In the genomic region with DNA sequence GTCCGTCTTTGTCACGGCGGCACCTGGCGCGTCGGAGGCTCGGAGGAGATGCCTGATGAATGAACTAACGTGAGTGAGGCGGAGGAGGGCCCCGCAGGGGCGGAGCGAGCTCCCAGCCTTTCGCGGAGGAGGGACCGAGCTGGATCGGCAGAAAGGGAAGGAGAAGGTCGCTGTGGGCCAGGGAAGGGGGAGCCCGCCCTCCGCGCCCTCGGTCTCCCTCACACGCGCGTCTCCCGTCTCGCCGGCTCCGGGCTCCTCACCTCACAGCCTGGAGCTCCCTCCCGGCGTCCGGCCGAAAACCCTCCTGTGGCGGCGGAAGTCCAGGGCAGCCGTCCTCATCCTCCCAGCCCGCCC, we compare ENCODE assay signal across 8 cellular contexts. TPM values are rescaled to one million over a fixed set of nuclear protein-coding genes. Genes with fewer than 3 reads are reported as not detected.
DNase-seq lines count a peak whose midpoint lies in the region; ATAC-seq and TF ChIP-seq lines count a peak whose summit lies in the region.

No MANE protein-coding gene starts in this region.

- peaks cover 2% of the 10 kb centered on the region for H3K36me3 Mint-ChIP-seq in IgD-negative memory B cell

- no peak overlapping the region for H2BK12ac ChIP-seq in neuronal stem cell (ENCODE audit: low read length)

- peak overlapping the region in 1 of 3 donors; percentile 94 for H3K27ac Mint-ChIP-seq in IgD-negative memory B cell

- peaks cover 0 to 5% of the 10 kb centered on the region in 2 donors for H3K9me3 ChIP-seq in neuronal stem cell (replicated peaks in 1 of 2; ENCODE audit: control insufficient read depth in 2 of 2, insufficient read depth in 1 of 2, low read depth in 1 of 2, low read length in 2 of 2)
- H3K9me3 ChIP-seq in testis = no peaks in the 10 kb centered on the region

- H4K8ac ChIP-seq in neuronal stem cell (ENCODE audit: low read depth, low read length) = no peak overlapping the region

- no peak for TF ChIP-seq POLR2A in testis (IDR thresholded peaks at IDR 0.05)

- peak overlapping the region; percentile 35 for H2BK5ac ChIP-seq in neuronal stem cell (ENCODE audit: low read length)

- H2BK15ac ChIP-seq in neuronal stem cell (ENCODE audit: low read length) = no peak overlapping the region

- intact Hi-C loops in testis (cut with DNase I; ENCODE audit: low total_unique reads) = no loop called here

- peaks cover 2 to 14% (median 5%) of the 10 kb centered on the region in 3 donors for H3K4me1 Mint-ChIP-seq in IgD-negative memory B cell

- H3K14ac ChIP-seq in neuronal stem cell (ENCODE audit: low read length) = peak overlapping the region; percentile 64

- no peak overlapping the region for H4K91ac ChIP-seq in neuronal stem cell (ENCODE audit: low read depth, low read length, poor library complexity)

- no peaks in the 10 kb centered on the region for H3K4me1 ChIP-seq in foreskin keratinocyte
- H3K4me1 ChIP-seq in neuronal stem cell (ENCODE audit: control insufficient read depth in 2 of 2, insufficient read depth in 1 of 2, low read depth in 1 of 2, low read length in 2 of 2) = peaks cover 20 to 30% of the 10 kb centered on the region in 2 donors
- peaks cover 43% of the 10 kb centered on the region for H3K4me1 ChIP-seq in testis

- H3K27ac ChIP-seq in foreskin keratinocyte (peak overlapping the region; percentile 68), neuronal stem cell (replicated peaks; ENCODE audit: low read length) (peak overlapping the region; percentile 71), testis (peak overlapping the region; percentile 87 to 90)

- H2BK120ac ChIP-seq in neuronal stem cell (ENCODE audit: low read depth, low read length) = no peak overlapping the region

- H3K18ac ChIP-seq in neuronal stem cell (ENCODE audit: low read length) = peak overlapping the region; percentile 95

- peak overlapping the region; percentile 76 for H3K4me2 ChIP-seq in neuronal stem cell (ENCODE audit: insufficient read depth, low read length, poor library complexity, severe bottlenecking)

- H3K36me3 ChIP-seq in neuronal stem cell (replicated peaks in 1 of 2; ENCODE audit: control insufficient read depth in 2 of 2, insufficient read depth in 2 of 2, low read length in 2 of 2) (peaks cover 29 to 75% of the 10 kb centered on the region in 2 donors), testis (ENCODE audit: low read depth, missing control alignments) (no peaks in the 10 kb centered on the region)

- H3K79me1 ChIP-seq in neuronal stem cell (ENCODE audit: low read depth, low read length) = peaks cover 14% of the 10 kb centered on the region

- peak overlapping the region; percentile 77 for H3K23ac ChIP-seq in neuronal stem cell (ENCODE audit: low read depth, low read length, poor library complexity)

- ATAC-seq in GM21717 (IDR thresholded peaks at IDR 0.05; ENCODE audit: unreplicated experiment) = peak; percentile 85
- peak; percentile 83 for ATAC-seq in foreskin keratinocyte

- no peak overlapping the region for H3K4ac ChIP-seq in neuronal stem cell (ENCODE audit: low read length)

- H3K9ac ChIP-seq in neuronal stem cell (ENCODE audit: low read depth, low read length, poor library complexity) = peak overlapping the region; percentile 98

- H3K9me3 Mint-ChIP-seq in IgD-negative memory B cell = no peaks in the 10 kb centered on the region

- no peaks in the 10 kb centered on the region for H3K27me3 Mint-ChIP-seq in IgD-negative memory B cell

- H3K4me3 Mint-ChIP-seq in IgD-negative memory B cell = peak overlapping the region; percentile 90 to 95 (median 94)

- H2AK5ac ChIP-seq in neuronal stem cell (ENCODE audit: low read depth, low read length) = peak overlapping the region; percentile 49

- H3K4me3 ChIP-seq in neuronal stem cell (ENCODE audit: low read length in 2 of 2) (peak overlapping the region; percentile 90 to 96), testis (peak overlapping the region; percentile 85 to 96)

- H3K27me3 ChIP-seq in foreskin keratinocyte (no peaks in the 10 kb centered on the region), neuronal stem cell (ENCODE audit: control insufficient read depth in 3 of 3, insufficient read depth in 3 of 3, low read depth in 1 of 3, low read length in 3 of 3) (no peaks in the 10 kb centered on the region), testis (no peaks in the 10 kb centered on the region)

- TF ChIP-seq CTCF in foreskin keratinocyte (conservative IDR thresholded peaks at IDR 0.05) (no peak), testis (IDR thresholded peaks at IDR 0.05) (no peak)

- peak; percentile 58 for DNase-seq in DMS79 treated with DMSO at 0.1 percent for 48 hours (lab: John Stamatoyannopoulos, UW)
- peak; percentile 64 for DNase-seq in SIG-M5 (lab: John Stamatoyannopoulos, UW)
- DNase-seq in activated gamma-delta T cell treated with anti-CD3 and anti-CD28 coated beads, Interleukin-2, amount 50 U/mL, for 16 hours (ENCODE audit: low read depth) = peak; percentile 39
- peak; percentile 59 to 74 for DNase-seq in foreskin keratinocyte
- DNase-seq in neuronal stem cell (ENCODE audit: low spot score) = peak; percentile 59
- DNase-seq in testis = peak; percentile 87

- no CpG with 5 or more reads among the region's 36 CpGs for WGBS in neuronal stem cell (ENCODE audit: extremely low coverage in 2 of 2, insufficient read length in 2 of 2, insufficient replicate concordance in 1 of 2), 2 donors
- WGBS in testis, 2 donors = 0% methylated on average over 8 to 35 of the region's 36 CpGs

- peak overlapping the region; percentile 92 for H2AFZ ChIP-seq in neuronal stem cell (ENCODE audit: low read length)

RNA-seq across cellular contexts. Expression of a gene that starts 0.5 kb away (rescaled TPM):
- polyA plus RNA-seq in IgD-negative memory B cell (7.9 TPM), foreskin keratinocyte (8.7 and 10.7 TPM in 2 replicates), testis (ENCODE audit: insufficient read depth, low read depth, low replicate concordance) (45.0 TPM)
- total RNA-seq in foreskin keratinocyte (19.9 and 21.4 TPM in 2 replicates), testis (10 to 100 TPM; 61.6 to 71.1 TPM)
- 40.1 TPM for polyA plus RNA-seq in neuronal stem cell (2013, experiment 1 of 2)
- polyA plus RNA-seq in neuronal stem cell (2013, experiment 2 of 2) = 38.8 TPM

Comparison
In these comparisons a context has a peak if more than half of its experiments do, and no peak if none do; other contexts are left out.
1. Peak in every context shown above with its lines: DNase-seq, ATAC-seq, H3K4me3 ChIP-seq and H3K27ac ChIP-seq.